Comparison of ENCODE assay signal across 15 cellular contexts in the genomic region with DNA sequence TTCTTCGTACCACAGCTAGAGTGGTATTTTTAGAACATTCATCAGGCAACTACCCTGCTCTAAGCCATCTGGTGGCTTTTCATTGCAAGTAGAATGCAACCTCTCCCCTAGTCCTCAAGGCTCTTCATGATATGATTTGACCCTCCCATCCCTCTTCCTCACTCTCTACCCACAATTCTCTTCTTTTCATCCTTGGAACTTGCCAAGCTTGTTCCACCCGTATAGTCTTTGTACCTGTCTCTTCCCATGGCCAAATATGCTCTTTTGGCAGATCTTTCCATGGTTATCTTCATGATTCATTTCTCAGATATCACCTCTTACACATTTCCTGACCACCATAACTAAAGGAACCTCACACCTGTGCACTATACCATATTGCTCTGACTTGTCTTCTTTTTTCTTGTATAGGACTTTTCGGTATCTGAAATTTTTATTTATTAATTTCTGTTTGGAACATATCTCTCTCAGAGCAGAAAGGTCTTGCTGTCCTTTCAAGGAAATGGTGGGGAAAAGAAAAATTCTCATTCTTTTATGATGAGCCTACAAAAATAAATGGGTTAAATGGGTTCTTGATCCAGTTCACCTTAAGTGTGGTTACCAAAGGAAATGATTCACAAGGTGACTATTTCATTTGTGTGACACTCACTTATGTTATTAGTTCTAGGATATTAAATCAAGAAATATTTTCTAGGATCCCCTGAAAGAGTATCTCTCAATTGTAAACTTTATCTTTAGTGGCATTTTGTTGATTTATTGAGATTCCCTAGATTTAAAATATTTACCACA. TPM values are rescaled to one million over a fixed set of nuclear protein-coding genes. Genes with fewer than 3 reads are reported as not detected.
DNase-seq lines count a peak whose midpoint lies in the region; ATAC-seq, FAIRE-seq and TF ChIP-seq lines count a peak whose summit lies in the region.
"Had no signal": no experiment of that assay in that cellular context is flagged by ENCODE, and none has a peak within 500 bp of the region (broad histone marks: within the 10 kb centered on the region; RNA-seq: fewer than 3 reads in every experiment).

No MANE protein-coding gene starts in this region.

- peak overlapping the region in 6 of 7 donors; percentile 48 to 94 (median 67) for H3K27ac Mint-ChIP-seq in CD4-positive, alpha-beta memory T cell
- H3K27ac Mint-ChIP-seq: brain, endodermal cell, nephron had no signal

- peaks cover 0 to 2% of the 10 kb centered on the region in 2 donors for H3K36me3 Mint-ChIP-seq in CD4-positive, alpha-beta memory T cell
- H3K36me3 Mint-ChIP-seq: brain had no signal

- peaks cover 42% of the 10 kb centered on the region for H3K4me1 ChIP-seq in CD4-positive, alpha-beta memory T cell (ENCODE audit: insufficient read depth, low read length)
- H3K4me1 ChIP-seq in PC-9 (replicated peaks; ENCODE audit: insufficient read depth), result peaks cover 51% of the 10 kb centered on the region
- peaks cover 0 to 39% (median 17%) of the 10 kb centered on the region in 9 donors for H3K4me1 ChIP-seq in heart right ventricle

- H3K36me3 ChIP-seq in CD4-positive, alpha-beta memory T cell (ENCODE audit: insufficient read depth, low read length), result no peaks in the 10 kb centered on the region
- no peaks in the 10 kb centered on the region for H3K36me3 ChIP-seq in PC-9 (ENCODE audit: low read depth)
- no peaks in the 10 kb centered on the region for H3K36me3 ChIP-seq in bronchial epithelial cell (ENCODE audit: control insufficient read depth, insufficient read depth, low read length)
- no peaks in the 10 kb centered on the region for H3K36me3 ChIP-seq in heart right ventricle
- H3K36me3 ChIP-seq: right lobe of liver had no signal

- 75 to 76% methylated on average over 3 of the region's 3 CpGs for WGBS in heart right ventricle, 2 donors

- H4K20me1 ChIP-seq in PC-9 (ENCODE audit: insufficient read depth), result no peaks in the 10 kb centered on the region

- no peaks in the 10 kb centered on the region for H3K9me3 ChIP-seq in CD4-positive, alpha-beta memory T cell (ENCODE audit: control insufficient read depth in 1 of 2, low read length in 2 of 2)
- H3K9me3 ChIP-seq in PC-9 (ENCODE audit: insufficient read depth, low read depth) (no peaks in the 10 kb centered on the region), heart right ventricle (no peaks in the 10 kb centered on the region)
- H3K9me3 ChIP-seq: right lobe of liver had no signal

- H3K4me2 ChIP-seq in PC-9, result peak overlapping the region; percentile 86

- POLR2A ChIA-PET in CD4-positive, alpha-beta memory T cell (lab: Charles Lee; ENCODE audit: partially characterized antibody), result interaction anchor here (4.6 to 5.6 kb wide), 2 partner anchors 7 to 140 kb away, joined by 136 to 178 read pairs; a partner anchor contains a TSS
- POLR2A ChIA-PET in PC-9 (lab: Charles Lee; ENCODE audit: unreplicated experiment), result no interaction called here

- H3K27me3 Mint-ChIP-seq in CD4-positive, alpha-beta memory T cell, result no peaks in the 10 kb centered on the region

- peaks cover 0 to 1% (median 0%) of the 10 kb centered on the region in 8 donors for H3K9me3 Mint-ChIP-seq in CD4-positive, alpha-beta memory T cell
- H3K9me3 Mint-ChIP-seq: endodermal cell, nephron had no signal

- H3K79me2 ChIP-seq in PC-9 (ENCODE audit: low read depth), result peaks cover 11% of the 10 kb centered on the region

- H3K4me3 Mint-ChIP-seq in CD4-positive, alpha-beta memory T cell, result peak overlapping the region in 5 of 8 donors; percentile 22 to 72 (median 59)
- H3K4me3 Mint-ChIP-seq: endodermal cell, nephron had no signal

- H3K9me2 ChIP-seq in PC-9 (ENCODE audit: insufficient read depth), result no peaks in the 10 kb centered on the region

- no peak overlapping the region for H3K4me3 ChIP-seq in CD4-positive, alpha-beta memory T cell (ENCODE audit: low read length in 2 of 2)
- H3K4me3 ChIP-seq in GM12864 (ENCODE audit: low read depth, low read length) (no peak overlapping the region), PC-9 (no peak overlapping the region), bronchial epithelial cell (ENCODE audit: low read depth, low read length) (no peak overlapping the region), heart right ventricle (no peak overlapping the region)
- H3K4me3 ChIP-seq: right lobe of liver had no signal

- FAIRE-seq in bronchial epithelial cell (lab: Jason Lieb, UNC), result no peak

- DNase-seq in CD4-positive, alpha-beta memory T cell, result no peak
- DNase-seq in GM12864 (ENCODE audit: low read depth) (no peak), PC-9 (peak; percentile 33 to 89), bronchial epithelial cell (ENCODE audit: low read depth) (peak; percentile 94), heart right ventricle (no peak), 8988T (no peak)
- DNase-seq: endodermal cell, glutamatergic neuron, left colon, NCI-H1436, NCI-H69, right lobe of liver had no signal

- no peak overlapping the region for H3K27ac ChIP-seq in CD4-positive, alpha-beta memory T cell (ENCODE audit: low read depth, low read length)
- H3K27ac ChIP-seq in PC-9, result peak overlapping the region; percentile 90
- H3K27ac ChIP-seq in heart right ventricle, result peak overlapping the region in 1 of 10 donors; percentile 42
- H3K27ac ChIP-seq: right lobe of liver had no signal

- no peak overlapping the region for H2AFZ ChIP-seq in PC-9

- intact Hi-C loops in CD4-positive, alpha-beta memory T cell (cut with micrococcal nuclease), result no loop called here
- intact Hi-C loops in PC-9 (cut with micrococcal nuclease; ENCODE audit: unreplicated experiment), result no loop called here
- intact Hi-C loops in heart right ventricle (cut with DNase I), result loop anchor here in 3 of 10 donors (5.0 to 10.0 kb wide), 3 partner anchors 146 to 682 kb away; a partner anchor contains a TSS

- peak; percentile 22 for TF ChIP-seq CTCF in GM12864 (IDR thresholded peaks at IDR 0.05; ENCODE audit: low read depth, low read length, missing control alignments)
- no peak for TF ChIP-seq CTCF in PC-9 (conservative IDR thresholded peaks at IDR 0.05)
- TF ChIP-seq CTCF in bronchial epithelial cell (IDR thresholded peaks at IDR 0.05; ENCODE audit: insufficient read depth, low read length, severe bottlenecking), result no peak
- TF ChIP-seq CTCF in heart right ventricle (IDR thresholded peaks at IDR 0.05), result no peak

- H3K27me3 ChIP-seq in CD4-positive, alpha-beta memory T cell (ENCODE audit: insufficient read depth, low read length), result no peaks in the 10 kb centered on the region
- no peaks in the 10 kb centered on the region for H3K27me3 ChIP-seq in PC-9 (ENCODE audit: insufficient read depth, low read depth)
- no peaks in the 10 kb centered on the region for H3K27me3 ChIP-seq in bronchial epithelial cell (ENCODE audit: control insufficient read depth, insufficient read depth, low read length)
- H3K27me3 ChIP-seq in heart right ventricle, result no peaks in the 10 kb centered on the region
- H3K27me3 ChIP-seq: right lobe of liver had no signal

- peaks cover 27% of the 10 kb centered on the region for H3F3A ChIP-seq in PC-9 (ENCODE audit: insufficient read depth, low read depth)

- CTCF ChIA-PET in CD4-positive, alpha-beta memory T cell (lab: Charles Lee; ENCODE audit: partially characterized antibody), result interaction anchor here (2.2 to 4.6 kb wide), 2 partner anchors 140 to 260 kb away, joined by 8 to 236 read pairs; no protein-coding TSS in a partner anchor
- CTCF ChIA-PET in PC-9 (lab: Charles Lee), result no interaction called here

- peaks cover 24 to 64% (median 38%) of the 10 kb centered on the region in 4 donors for H3K4me1 Mint-ChIP-seq in CD4-positive, alpha-beta memory T cell

- BruUV-seq in PC-9 (replicated peaks; lab: Mats Ljungman, UMichigan), result no TSS peak

- ATAC-seq in HG02884 (IDR thresholded peaks at IDR 0.05; ENCODE audit: unreplicated experiment) (no peak), heart right ventricle (no peak)
- ATAC-seq: left colon, right lobe of liver had no signal

RNA-seq across cellular contexts. Expression of a gene that starts 3.7 kb away (rescaled TPM):
- total RNA-seq in CD4-positive, alpha-beta memory T cell, result 10 to 100 TPM; 16.2 to 23.0 TPM
- polyA plus RNA-seq in CD4-positive, alpha-beta memory T cell, result 10 to 100 TPM in 1 of 2 donors, 1 to 10 TPM in 1; 7.9 to 10.7 TPM
- total RNA-seq in PC-9 (2021) (2.3 and 4.4 TPM in 2 replicates), bronchial epithelial cell (5.3 and 5.8 TPM in 2 replicates), heart right ventricle (10 to 100 TPM; 11.3 to 44.0 (median 13.5) TPM)
- 10 to 100 TPM in 1 of 2 donors, 1 to 10 TPM in 1; 4.5 to 26.0 TPM for polyA plus RNA-seq in heart right ventricle

RNA-seq across cellular contexts. Expression of a gene that starts 8.9 kb away (rescaled TPM):
- total RNA-seq in CD4-positive, alpha-beta memory T cell, result 10 to 100 TPM; 20.0 to 21.7 TPM
- 100 to 1,000 TPM in 1 of 2 donors, 10 to 100 TPM in 1; 44.3 to 101 TPM for polyA plus RNA-seq in CD4-positive, alpha-beta memory T cell
- total RNA-seq in PC-9 (2021) (13.5 and 22.0 TPM in 2 replicates), bronchial epithelial cell (22.9 and 28.3 TPM in 2 replicates), heart right ventricle (10 to 100 TPM; 30.1 to 53.0 (median 36.3) TPM)
- 10 to 100 TPM; 11.8 to 34.9 TPM for polyA plus RNA-seq in heart right ventricle

Comparison
In these comparisons a context has a peak if more than half of its experiments do, and no peak if none do; other contexts are left out.
1. DNase-seq: peak in PC-9 (2 of 2) and bronchial epithelial cell (single experiment); none in CD4-positive, alpha-beta memory T cell (0 of 5), GM12864 (single experiment), heart right ventricle (0 of 2) and 8988T (single experiment).